1 cellular context compared by ENCODE assay signal in the genomic region with DNA sequence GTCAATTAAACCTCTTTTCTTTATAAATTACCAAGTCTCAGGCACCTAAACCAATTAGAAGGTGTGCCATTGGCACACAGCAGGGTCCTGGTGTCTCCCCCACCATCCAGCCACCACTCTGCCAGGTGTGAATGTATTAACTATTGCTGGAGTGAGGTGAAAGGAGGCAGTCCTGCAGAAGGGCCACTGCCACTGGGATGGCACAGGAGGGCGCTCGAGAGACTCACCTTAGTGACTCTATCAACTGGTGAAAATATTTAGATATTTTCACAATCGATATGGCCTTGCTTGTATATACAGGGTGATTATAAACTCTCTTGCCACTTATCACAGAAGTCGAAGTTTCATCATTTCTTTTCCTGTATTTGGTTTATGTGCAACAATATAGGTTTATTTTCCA.
TF ChIP-seq lines count a peak whose summit lies in the region.

No MANE protein-coding gene starts in this region.

TF ChIP-seq in H1, 55 proteins besides CTCF, POLR2A, EP300 and RAD21 (continued from another document):
- TF ChIP-seq RFX5 (IDR thresholded peaks at IDR 0.05; ENCODE audit: borderline replicate concordance, low read depth, low read length) (no peak), POLR2AphosphoS5 (IDR thresholded peaks at IDR 0.05; ENCODE audit: low read depth, low read length) (no peak), EZH2 (IDR thresholded peaks at IDR 0.05; ENCODE audit: low read depth, low read length, severe bottlenecking) (no peak)
- TF ChIP-seq, protein P1, sequence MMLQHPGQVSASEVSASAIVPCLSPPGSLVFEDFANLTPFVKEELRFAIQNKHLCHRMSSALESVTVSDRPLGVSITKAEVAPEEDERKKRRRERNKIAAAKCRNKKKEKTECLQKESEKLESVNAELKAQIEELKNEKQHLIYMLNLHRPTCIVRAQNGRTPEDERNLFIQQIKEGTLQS (IDR thresholded peaks at IDR 0.05; ENCODE audit: insufficient read depth, low read depth, low read length) = no peak
- TF ChIP-seq, protein P2, sequence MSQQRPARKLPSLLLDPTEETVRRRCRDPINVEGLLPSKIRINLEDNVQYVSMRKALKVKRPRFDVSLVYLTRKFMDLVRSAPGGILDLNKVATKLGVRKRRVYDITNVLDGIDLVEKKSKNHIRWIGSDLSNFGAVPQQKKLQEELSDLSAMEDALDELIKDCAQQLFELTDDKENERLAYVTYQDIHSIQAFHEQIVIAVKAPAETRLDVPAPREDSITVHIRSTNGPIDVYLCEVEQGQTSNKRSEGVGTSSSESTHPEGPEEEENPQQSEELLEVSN (IDR thresholded peaks at IDR 0.05) = no peak
